In the genomic region with DNA sequence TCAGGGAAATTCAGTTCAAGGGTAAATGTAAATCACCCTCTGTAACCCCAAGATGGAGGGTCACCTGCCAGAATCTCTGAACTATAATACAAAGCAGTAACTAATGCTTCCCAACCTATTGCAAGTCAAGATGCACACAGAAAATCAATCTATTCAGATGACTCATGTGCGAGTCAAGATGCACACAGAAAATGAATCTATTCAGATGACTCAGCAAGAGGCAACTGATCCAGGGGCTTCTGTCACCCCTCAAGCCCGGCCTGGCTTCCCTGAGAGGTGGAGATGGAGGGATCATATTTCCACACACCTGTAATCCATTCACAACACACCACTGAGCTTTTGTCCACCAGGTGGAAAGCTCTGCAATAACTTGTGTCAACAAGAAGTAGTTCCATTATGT, we compare ENCODE assay signal across 11 cellular contexts. TPM values are rescaled to one million over a fixed set of nuclear protein-coding genes. Genes with fewer than 3 reads are reported as not detected.
DNase-seq lines count a peak whose midpoint lies in the region; ATAC-seq, FAIRE-seq and TF ChIP-seq lines count a peak whose summit lies in the region.
"Had no signal": no experiment of that assay in that cellular context is flagged by ENCODE, and none has a peak within 500 bp of the region (broad histone marks: within the 10 kb centered on the region; RNA-seq: fewer than 3 reads in every experiment).

No MANE protein-coding gene starts in this region.

- no peaks in the 10 kb centered on the region for H3K79me2 ChIP-seq in GM23248 (ENCODE audit: insufficient read depth)
- no peaks in the 10 kb centered on the region for H3K79me2 ChIP-seq in GM12878 (ENCODE audit: control insufficient read depth, insufficient read depth, low read length)

- no peak overlapping the region for H2AFZ ChIP-seq in GM23248
- H2AFZ ChIP-seq in GM12878 (ENCODE audit: control insufficient read depth, low read depth, low read length), result no peak overlapping the region

- TF ChIP-seq CTCF in AG04450 (IDR thresholded peaks at IDR 0.05; ENCODE audit: low read depth, low read length) (0 out of 2 replicates have a peak, but pooled peaks have one; percentile 4), GM12878 (IDR thresholded peaks at IDR 0.05 in 2 of 3, conservative IDR thresholded peaks at IDR 0.05 in 1 of 3; ENCODE audit: control insufficient read depth in 2 of 3, extremely low read depth in 1 of 3, insufficient read depth in 1 of 3, low read depth in 3 of 3, low read length in 3 of 3) (no peak), type B pancreatic cell (conservative IDR thresholded peaks at IDR 0.05) (no peak)

- H3K9me3 ChIP-seq in AG04450 (ENCODE audit: control insufficient read depth, insufficient read depth, low read length) (no peaks in the 10 kb centered on the region), GM23248 (ENCODE audit: low read depth) (no peaks in the 10 kb centered on the region), GM12878 (replicated peaks; ENCODE audit: control insufficient read depth, insufficient read depth, low read length) (peaks cover 3% of the 10 kb centered on the region; the same call in 2 of the 3 replicates)

- H3K4me1 ChIP-seq in GM23248 (ENCODE audit: insufficient read depth) (peaks cover 17% of the 10 kb centered on the region), GM12878 (ENCODE audit: control insufficient read depth, insufficient read depth, low read length) (no peaks in the 10 kb centered on the region)

- H3K9ac ChIP-seq in GM23248, result no peak overlapping the region
- no peak overlapping the region for H3K9ac ChIP-seq in GM12878 (ENCODE audit: control insufficient read depth, insufficient read depth, low read length)

- FAIRE-seq in GM12878 (lab: Jason Lieb, UNC), result no peak

- RAD21 ChIA-PET in GM12878 (lab: Charles Lee; ENCODE audit: unreplicated experiment), result no interaction called here

- H3K4me3 ChIP-seq in AG04450 (ENCODE audit: low read depth, low read length) (no peak overlapping the region), GM23248 (no peak overlapping the region), GM12878 (no peak overlapping the region)
- H3K4me3 ChIP-seq: coronary artery had no signal

- TF ChIP-seq EP300 in GM12878 (IDR thresholded peaks at IDR 0.05; ENCODE audit: borderline replicate concordance in 1 of 2, control insufficient read depth in 1 of 2, low read depth in 2 of 2, low read length in 2 of 2), result no peak

- H3K27me3 ChIP-seq in AG04450 (ENCODE audit: control insufficient read depth, insufficient read depth, low read length) (no peaks in the 10 kb centered on the region), GM23248 (replicated peaks; ENCODE audit: insufficient read depth) (no peaks in the 10 kb centered on the region), GM12878 (replicated peaks in 1 of 2; ENCODE audit: control insufficient read depth in 2 of 2, insufficient read depth in 2 of 2, low read length in 1 of 2) (no peaks in the 10 kb centered on the region)

- TF ChIP-seq POLR2A in GM12878 (IDR thresholded peaks at IDR 0.05; ENCODE audit: low read depth, low read length), result no peak

- peaks cover 7% of the 10 kb centered on the region; the same call in 1 of the 2 replicates for H3F3A ChIP-seq in GM23248 (ENCODE audit: insufficient read depth)

- no peak for TF ChIP-seq RAD21 in GM12878 (IDR thresholded peaks at IDR 0.05; ENCODE audit: insufficient read depth, low read depth, low read length)

- SMC1A ChIA-PET in GM12878 (lab: Charles Lee; ENCODE audit: uncharacterized antibody, unreplicated experiment), result interaction anchor here (1.6 to 3.2 kb wide), 2 partner anchors 10 to 14 kb away, joined by 5 to 13 read pairs; no protein-coding TSS in a partner anchor

- no peak overlapping the region for H3K4me3 Mint-ChIP-seq in type B pancreatic cell

- BruUV-seq in GM12878 (replicated peaks; lab: Mats Ljungman, UMichigan), result no TSS peak

- H4K20me1 ChIP-seq in GM23248 (ENCODE audit: insufficient read depth), result no peaks in the 10 kb centered on the region
- H4K20me1 ChIP-seq in GM12878 (ENCODE audit: control insufficient read depth, insufficient read depth), result no peaks in the 10 kb centered on the region

- intact Hi-C loops in GM12878 (cut with micrococcal nuclease; ENCODE audit: unreplicated experiment), result no loop called here

- peaks cover 36% of the 10 kb centered on the region for H3K27me3 Mint-ChIP-seq in type B pancreatic cell

- WGBS in GM23248 (ENCODE audit: low coverage in 1 of 2, low lambda C conversion rate in 2 of 2, missing lambda C conversion rate in 2 of 2), 2 experiments, result 12 to 24% methylated on average over 2 of the region's 2 CpGs
- WGBS in GM12878 (ENCODE audit: insufficient coverage, insufficient replicate concordance, low lambda C conversion rate, missing lambda C conversion rate), result 0% methylated on average over 2 of the region's 2 CpGs

- peaks cover 7% of the 10 kb centered on the region for H3K9me3 Mint-ChIP-seq in type B pancreatic cell

- in situ Hi-C loops in GM23248 (cut with MboI) (no loop called here), GM12878 (cut with MboI) (no loop called here)

- CTCF ChIA-PET in AG04450 (lab: Charles Lee) (no interaction called here), GM12878 (lab: Yijun Ruan, JAX) (interaction anchor here (1.0 kb wide), 1 partner anchor 15 kb away, joined by 3 read pairs; no protein-coding TSS in a partner anchor)

- POLR2A ChIA-PET in AG04450 (lab: Yijun Ruan, JAX), result no interaction called here
- POLR2A ChIA-PET in GM12878 (lab: Charles Lee), result no interaction called here

- ATAC-seq in GM12878, result peak; percentile 84
- no peak for ATAC-seq in GM18868 (IDR thresholded peaks at IDR 0.05; ENCODE audit: unreplicated experiment)

- H3K36me3 Mint-ChIP-seq in type B pancreatic cell, result no peaks in the 10 kb centered on the region

- H3K27ac Mint-ChIP-seq in type B pancreatic cell, result no peak overlapping the region

- H3K27ac ChIP-seq in AG04450 (ENCODE audit: low read depth, low read length) (no peak overlapping the region), GM23248 (no peak overlapping the region), GM12878 (ENCODE audit: control insufficient read depth, insufficient read depth) (no peak overlapping the region)
- H3K27ac ChIP-seq: coronary artery had no signal

- no peak overlapping the region for H3K4me2 ChIP-seq in GM23248 (ENCODE audit: unreplicated experiment)
- H3K4me2 ChIP-seq in GM12878 (ENCODE audit: control insufficient read depth, insufficient read depth), result no peak overlapping the region

- no peaks in the 10 kb centered on the region for H3K4me1 Mint-ChIP-seq in type B pancreatic cell (ENCODE audit: unreplicated experiment)

- H3K36me3 ChIP-seq in GM23248 (ENCODE audit: low read depth), result no peaks in the 10 kb centered on the region
- H3K36me3 ChIP-seq in GM12878 (ENCODE audit: control insufficient read depth in 2 of 2, insufficient read depth in 2 of 2, low read length in 1 of 2), result no peaks in the 10 kb centered on the region

- H3K9me2 ChIP-seq in GM23248 (ENCODE audit: insufficient read depth), result no peaks in the 10 kb centered on the region

- DNase-seq in AG04450 (ENCODE audit: low read depth, low spot score), result no peak
- DNase-seq in GM23248, result peak; percentile 74
- peak; percentile 88 for DNase-seq in NCI-H345 (lab: John Stamatoyannopoulos, UW)
- no peak for DNase-seq in GM12878 (ENCODE audit: low read depth, low spot score)
- no peak for DNase-seq in type B pancreatic cell (ENCODE audit: extremely low spot score, unreplicated experiment)
- no peak for DNase-seq in activated gamma-delta T cell (lab: John Stamatoyannopoulos, UW)
- no peak for DNase-seq in dedifferentiated amniotic fluid mesenchymal stem cell (ENCODE audit: extremely low spot score)
- DNase-seq: DND-41, Right ventricle myocardium superior had no signal

TF ChIP-seq in GM12878, 131 proteins besides CTCF, POLR2A, EP300 and RAD21:
- peak; percentile 46 for TF ChIP-seq JUNB (IDR thresholded peaks at IDR 0.05)
- TF ChIP-seq ZNF384 (IDR thresholded peaks at IDR 0.05; ENCODE audit: borderline replicate concordance, low read depth, low read length), result no peak
- no peak for TF ChIP-seq SUPT20H (IDR thresholded peaks at IDR 0.05; ENCODE audit: borderline replicate concordance, control insufficient read depth, low read depth, low read length)

RNA-seq across cellular contexts. Expression of a gene that starts 17.4 kb away (rescaled TPM):
- polyA plus RNA-seq in AG04450 (2011; rRNA removed) (4.8 and 5.0 TPM in 2 replicates), GM23248 (2016; fragmentation: Nextera tagmentation; extraction: Ambion mirVana) (6.6 and 7.2 TPM in 2 replicates), GM12878 (2011; rRNA removed) (3.5 and 4.3 TPM in 2 replicates), GM12878 (2014; fragmentation: Illumina TruSeq; extraction: Trizol) (7.4 and 8.6 TPM in 2 replicates), GM12878 (2014; fragmentation: Nextera tagmentation; extraction: Ambion mirVana) (1 to 10 TPM; 1.8 to 2.2 TPM), GM12878 (2014; rRNA removed) (6.0 and 7.7 TPM in 2 replicates), GM12878 (2016; fragmentation: Nextera tagmentation; extraction: Ambion mirVana) (1 to 10 TPM; 3.0 to 4.3 TPM)
- 3.5 and 3.6 TPM in 2 replicates for polyA minus RNA-seq in AG04450 (2011; rRNA and poly(A)+ RNA removed)
- total RNA-seq in GM23248 (2014; rRNA removed; shearing (Covaris generic)), result 1.7 and 2.0 TPM in 2 replicates
- total RNA-seq in GM12878 (2013; cell fraction: nucleolus; rRNA removed), result 42.5 and 46.4 TPM in 2 replicates
- total RNA-seq in GM12878 (2014; rRNA removed) (2.8 and 2.9 TPM in 2 replicates), GM12878 (2014; rRNA removed; fragmentation: Illumina TruSeq; extraction: Trizol) (3.4 and 3.5 TPM in 2 replicates), GM12878 (2021) (13.6 and 13.8 TPM in 2 replicates), type B pancreatic cell (ENCODE audit: low replicate concordance) (3.7 and 9.2 TPM in 2 replicates)
- polyA plus RNA-seq in GM12878 (2011; ENCODE audit: low read depth), result 1.8 TPM
- polyA plus RNA-seq in GM12878 (2011; cell fraction: cytosol; rRNA removed), result 5.4 and 6.8 TPM in 2 replicates
- polyA plus RNA-seq in GM12878 (2011; cell fraction: nucleus; rRNA removed), result 7.7 and 9.8 TPM in 2 replicates
- 4.9 and 5.2 TPM in 2 replicates for polyA plus RNA-seq in GM12878 (2012)
- polyA minus RNA-seq in GM12878 (2011; rRNA and poly(A)+ RNA removed), result 11.4 and 11.5 TPM in 2 replicates
- 5.5 and 5.6 TPM in 2 replicates for polyA minus RNA-seq in GM12878 (2011; cell fraction: cytosol; rRNA and poly(A)+ RNA removed)
- polyA minus RNA-seq in GM12878 (2011; cell fraction: nucleus; rRNA and poly(A)+ RNA removed), result 6.0 and 17.6 TPM in 2 replicates

Comparison
In these comparisons a context has a peak if more than half of its experiments do, and no peak if none do; other contexts are left out.
1. DNase-seq: peak in GM23248 (single experiment) and NCI-H345 (single experiment); none in AG04450 (single experiment), GM12878 (single experiment), type B pancreatic cell (single experiment), activated gamma-delta T cell (single experiment) and dedifferentiated amniotic fluid mesenchymal stem cell (single experiment).